In genomic region chrX:47573334-47574095, GRCh38 we compare ENCODE assay signal across 10 cellular contexts. TPM values are rescaled to one million over a fixed set of nuclear protein-coding genes. Genes with fewer than 3 reads are reported as not detected.
DNase-seq lines count a peak whose midpoint lies in the region; ATAC-seq and TF ChIP-seq lines count a peak whose summit lies in the region.
"Had no signal": no experiment of that assay in that cellular context is flagged by ENCODE, and none has a peak within 500 bp of the region (broad histone marks: within the 10 kb centered on the region; RNA-seq: fewer than 3 reads in every experiment).

No MANE protein-coding gene starts in this region.

- H3K27ac Mint-ChIP-seq in activated T-cell treated with anti-CD3 and anti-CD28 coated beads, Interleukin-2, amount 50 U/mL, for 72 hours, result no peak overlapping the region

- peaks cover 10 to 14% of the 10 kb centered on the region in 2 donors for H3K36me3 Mint-ChIP-seq in activated T-cell treated with anti-CD3 and anti-CD28 coated beads, Interleukin-2, amount 50 U/mL, for 72 hours (ENCODE audit: insufficient read depth in 2 of 2)

- H3K4me3 ChIP-seq in epithelial cell of esophagus (ENCODE audit: low read length), result peak overlapping the region; percentile 7
- peak overlapping the region; percentile 39 for H3K4me3 ChIP-seq in mesodermal cell (ENCODE audit: extremely low read depth, insufficient read depth, low read length, poor library complexity, severe bottlenecking)

- peak overlapping the region; percentile 3 to 39 for H3K4me3 Mint-ChIP-seq in activated T-cell treated with anti-CD3 and anti-CD28 coated beads, Interleukin-2, amount 50 U/mL, for 72 hours

- no peak for DNase-seq in activated T-cell treated with anti-CD3 and anti-CD28 coated beads, Interleukin-2, amount 50 U/mL, for 72 hours
- DNase-seq in activated T-cell treated with anti-CD3 and anti-CD28 coated beads, Interleukin-2, amount 50 U/mL, for 1 hour, result no peak
- peak; percentile 62 for DNase-seq in epithelial cell of esophagus (ENCODE audit: low read depth)
- peak; percentile 64 for DNase-seq in ureter (ENCODE audit: low spot score)
- DNase-seq in NCI-H446 (lab: John Stamatoyannopoulos, UW), result no peak
- DNase-seq in COLO668 (lab: John Stamatoyannopoulos, UW; ENCODE audit: unreplicated experiment), result no peak
- DNase-seq: NCI-H2029 had no signal

- no peaks in the 10 kb centered on the region for H3K9me3 ChIP-seq in mesodermal cell (ENCODE audit: control insufficient read depth, low read length)

- H3K4me1 ChIP-seq in mesodermal cell (ENCODE audit: control insufficient read depth, insufficient read depth, low read length, poor library complexity, severe bottlenecking), result peaks cover 19% of the 10 kb centered on the region

- H3K27ac ChIP-seq in mesodermal cell (ENCODE audit: low read depth, low read length, severe bottlenecking), result peak overlapping the region; percentile 95
- H3K27ac ChIP-seq: C4-2B had no signal

- H3K4me1 Mint-ChIP-seq in activated T-cell treated with anti-CD3 and anti-CD28 coated beads, Interleukin-2, amount 50 U/mL, for 72 hours (ENCODE audit: low read depth), result peaks cover 15% of the 10 kb centered on the region

- H3K9me3 Mint-ChIP-seq in activated T-cell treated with anti-CD3 and anti-CD28 coated beads, Interleukin-2, amount 50 U/mL, for 72 hours, result no peaks in the 10 kb centered on the region

- no peak for TF ChIP-seq CTCF in epithelial cell of esophagus (IDR thresholded peaks at IDR 0.05; ENCODE audit: insufficient read depth, low read depth, low read length, missing control alignments)

- H3K36me3 ChIP-seq in mesodermal cell (ENCODE audit: control insufficient read depth, insufficient read depth, low read length), result peaks cover 33% of the 10 kb centered on the region

- peaks cover 30% of the 10 kb centered on the region for H3K27me3 Mint-ChIP-seq in activated T-cell treated with anti-CD3 and anti-CD28 coated beads, Interleukin-2, amount 50 U/mL, for 72 hours (ENCODE audit: low read depth)

- WGBS in mesodermal cell (ENCODE audit: insufficient coverage in 2 of 2), 2 experiments, result 5 to 15% methylated on average over 4 to 12 of the region's 21 CpGs

- no peak for ATAC-seq in activated T-cell treated with anti-CD3 and anti-CD28 coated beads, Interleukin-2, amount 50 U/mL, for 72 hours (replicated peaks in 1 of 2)
- ATAC-seq in GM18498 (IDR thresholded peaks at IDR 0.05; ENCODE audit: unreplicated experiment), result no peak

RNA-seq across cellular contexts. Expression of gene TIMP1, which starts 8.7 kb away (rescaled TPM):
- total RNA-seq in activated T-cell treated with anti-CD3 and anti-CD28 coated beads, Interleukin-2, amount 50 U/mL, for 72 hours, result 10 to 100 TPM; 31.5 to 71.2 TPM
- polyA plus RNA-seq in mesodermal cell (2013, experiment 1 of 2), result 519 TPM
- polyA plus RNA-seq in mesodermal cell (2013, experiment 2 of 2), result 428 TPM
- total RNA-seq in ureter, result 279 TPM

RNA-seq across cellular contexts. Expression of gene ARAF, which starts 12.5 kb away (rescaled TPM):
- total RNA-seq in activated T-cell treated with anti-CD3 and anti-CD28 coated beads, Interleukin-2, amount 50 U/mL, for 72 hours, result 10 to 100 TPM; 94.7 to 97.5 TPM
- 34.7 TPM for polyA plus RNA-seq in mesodermal cell (2013, experiment 1 of 2)
- polyA plus RNA-seq in mesodermal cell (2013, experiment 2 of 2), result 34.6 TPM
- total RNA-seq in ureter, result 68.5 TPM

RNA-seq across cellular contexts. Expression of gene SYN1, which starts 46.1 kb away (rescaled TPM):
- 1 to 10 TPM in 1 of 2 donors, under 1 TPM in 1; 0.67 to 2.0 TPM for total RNA-seq in activated T-cell treated with anti-CD3 and anti-CD28 coated beads, Interleukin-2, amount 50 U/mL, for 72 hours
- polyA plus RNA-seq in mesodermal cell (2013, experiment 1 of 2), result 2.8 TPM
- 4.9 TPM for polyA plus RNA-seq in mesodermal cell (2013, experiment 2 of 2)
- total RNA-seq in ureter, result 1.4 TPM

RNA-seq across cellular contexts. Expression of gene CFP, which starts 56.2 kb away (rescaled TPM):
- total RNA-seq in activated T-cell treated with anti-CD3 and anti-CD28 coated beads, Interleukin-2, amount 50 U/mL, for 72 hours, result 1 to 10 TPM; 6.4 to 9.5 TPM
- polyA plus RNA-seq in mesodermal cell (2013, experiment 1 of 2), result 2.3 TPM
- 1.9 TPM for polyA plus RNA-seq in mesodermal cell (2013, experiment 2 of 2)
- total RNA-seq in ureter, result 4.3 TPM

Comparison
In these comparisons a context has a peak if more than half of its experiments do, and no peak if none do; other contexts are left out.
1. DNase-seq: peak in epithelial cell of esophagus (single experiment) and ureter (single experiment); none in activated T-cell treated with anti-CD3 and anti-CD28 coated beads, Interleukin-2, amount 50 U/mL, for 72 hours (0 of 2), activated T-cell treated with anti-CD3 and anti-CD28 coated beads, Interleukin-2, amount 50 U/mL, for 1 hour (single experiment), NCI-H446 (0 of 2) and COLO668 (single experiment).